In genomic region chr1:15410884-15411245, GRCh38 we compare ENCODE assay signal across 9 cellular contexts. TPM values are rescaled to one million over a fixed set of nuclear protein-coding genes. Genes with fewer than 3 reads are reported as not detected.
DNase-seq lines count a peak whose midpoint lies in the region; ATAC-seq, FAIRE-seq and TF ChIP-seq lines count a peak whose summit lies in the region.
"Had no signal": no experiment of that assay in that cellular context is flagged by ENCODE, and none has a peak within 500 bp of the region (broad histone marks: within the 10 kb centered on the region; RNA-seq: fewer than 3 reads in every experiment).

No MANE protein-coding gene starts in this region.

- no peak overlapping the region for H2AFZ ChIP-seq in astrocyte (ENCODE audit: low read depth, low read length)

- TF ChIP-seq CTCF in astrocyte (IDR thresholded peaks at IDR 0.05; ENCODE audit: insufficient read depth, low read depth, low read length) (no peak), lower lobe of right lung (IDR thresholded peaks at IDR 0.05) (no peak), tibial nerve (IDR thresholded peaks at IDR 0.05) (no peak)

- peaks cover 2% of the 10 kb centered on the region for H3K36me3 Mint-ChIP-seq in activated naive CD4-positive, alpha-beta T cell treated with anti-CD3 and anti-CD28 coated beads, Interleukin-2, amount 50 U/mL, for 24 hours
- peaks cover 13% of the 10 kb centered on the region for H3K36me3 Mint-ChIP-seq in astrocyte (ENCODE audit: low read depth, unreplicated experiment)

- peaks cover 45% of the 10 kb centered on the region for H4K20me1 ChIP-seq in astrocyte (ENCODE audit: insufficient read depth, low read length)

- H3K36me3 ChIP-seq in astrocyte (ENCODE audit: insufficient read depth, low read length) (no peaks in the 10 kb centered on the region), lower lobe of right lung (peaks cover 8% of the 10 kb centered on the region), tibial nerve (no peaks in the 10 kb centered on the region)

- peak overlapping the region; percentile 42 for H3K27ac ChIP-seq in astrocyte (ENCODE audit: low read depth, low read length)
- H3K27ac ChIP-seq in lower lobe of right lung, result peak overlapping the region; percentile 84
- H3K27ac ChIP-seq in tibial nerve, result peak overlapping the region in 3 of 4 donors; percentile 52 to 92 (median 78)

- no peak for TF ChIP-seq EP300 in tibial nerve (IDR thresholded peaks at IDR 0.05)

- H3K9me3 Mint-ChIP-seq in activated naive CD4-positive, alpha-beta T cell treated with anti-CD3 and anti-CD28 coated beads, Interleukin-2, amount 50 U/mL, for 24 hours, result no peaks in the 10 kb centered on the region
- H3K9me3 Mint-ChIP-seq in astrocyte (ENCODE audit: unreplicated experiment), result no peaks in the 10 kb centered on the region

- H3K79me2 ChIP-seq in astrocyte (ENCODE audit: insufficient read depth, low read length), result peaks cover 49% of the 10 kb centered on the region

- no peaks in the 10 kb centered on the region for H3K9me3 ChIP-seq in astrocyte (ENCODE audit: insufficient read depth, low read depth, low read length)
- H3K9me3 ChIP-seq in lower lobe of right lung, result no peaks in the 10 kb centered on the region
- H3K9me3 ChIP-seq in tibial nerve, result no peaks in the 10 kb centered on the region

- H3K4me2 ChIP-seq in astrocyte (ENCODE audit: low read length), result peak overlapping the region; percentile 89

- FAIRE-seq in astrocyte (lab: Jason Lieb, UNC), result no peak

- ATAC-seq in lower lobe of right lung (no peak), GM18909 (IDR thresholded peaks at IDR 0.05; ENCODE audit: poor library complexity, unreplicated experiment) (no peak)

- DNase-seq in activated naive CD4-positive, alpha-beta T cell treated with Interleukin-2 at 50 U/mL for 16 hours, result no peak
- DNase-seq in astrocyte (ENCODE audit: low read depth) (no peak), lower lobe of right lung (no peak), tibial nerve (ENCODE audit: low spot score in 2 of 2) (no peak), inferior parietal cortex (ENCODE audit: extremely low spot score) (no peak), COLO829 (ENCODE audit: low spot score) (no peak)
- DNase-seq: SHP77 had no signal

- H3K4me1 ChIP-seq in astrocyte (ENCODE audit: insufficient read depth, low read length), result peaks cover 43% of the 10 kb centered on the region
- peaks cover 46% of the 10 kb centered on the region for H3K4me1 ChIP-seq in lower lobe of right lung
- H3K4me1 ChIP-seq in tibial nerve, result peaks cover 0 to 76% (median 25%) of the 10 kb centered on the region in 4 donors

- H3K4me1 Mint-ChIP-seq in activated naive CD4-positive, alpha-beta T cell treated with anti-CD3 and anti-CD28 coated beads, Interleukin-2, amount 50 U/mL, for 24 hours, result peaks cover 50% of the 10 kb centered on the region
- H3K4me1 Mint-ChIP-seq in astrocyte (ENCODE audit: low read depth, unreplicated experiment), result peaks cover 21% of the 10 kb centered on the region

- H3K4me3 Mint-ChIP-seq in activated naive CD4-positive, alpha-beta T cell treated with anti-CD3 and anti-CD28 coated beads, Interleukin-2, amount 50 U/mL, for 24 hours, result peak overlapping the region; percentile 94
- H3K4me3 Mint-ChIP-seq in astrocyte (ENCODE audit: unreplicated experiment), result peak overlapping the region; percentile 86

- TF ChIP-seq POLR2A in tibial nerve (IDR thresholded peaks at IDR 0.05), result no peak

- H3K27me3 Mint-ChIP-seq in activated naive CD4-positive, alpha-beta T cell treated with anti-CD3 and anti-CD28 coated beads, Interleukin-2, amount 50 U/mL, for 24 hours, result no peaks in the 10 kb centered on the region
- peaks cover 4% of the 10 kb centered on the region for H3K27me3 Mint-ChIP-seq in astrocyte (ENCODE audit: low read depth, unreplicated experiment)

- H3K27ac Mint-ChIP-seq in activated naive CD4-positive, alpha-beta T cell treated with anti-CD3 and anti-CD28 coated beads, Interleukin-2, amount 50 U/mL, for 24 hours, result peak overlapping the region; percentile 88
- H3K27ac Mint-ChIP-seq in astrocyte (ENCODE audit: unreplicated experiment), result no peak overlapping the region

- intact Hi-C loops in lower lobe of right lung (cut with DNase I), result no loop called here

- H3K27me3 ChIP-seq in astrocyte (ENCODE audit: insufficient read depth, low read length) (no peaks in the 10 kb centered on the region), lower lobe of right lung (ENCODE audit: low read depth) (no peaks in the 10 kb centered on the region), tibial nerve (no peaks in the 10 kb centered on the region)

- WGBS in tibial nerve, 2 donors, result 52 to 59% methylated on average over 11 of the region's 11 CpGs

- H3K9ac ChIP-seq in astrocyte (ENCODE audit: low read length), result peak overlapping the region; percentile 86

- H3K4me3 ChIP-seq in astrocyte (ENCODE audit: insufficient read depth, low read depth, low read length) (peak overlapping the region; percentile 72), lower lobe of right lung (peak overlapping the region; percentile 86), tibial nerve (peak overlapping the region; percentile 66 to 98 (median 79))

RNA-seq across cellular contexts. Expression of gene EFHD2, which starts 1.2 kb away (rescaled TPM):
- 26.0 and 27.2 TPM in 2 replicates for total RNA-seq in astrocyte
- 100 TPM for total RNA-seq in lower lobe of right lung
- total RNA-seq in tibial nerve, result 10 to 100 TPM; 17.0 to 61.5 (median 29.6) TPM

RNA-seq across cellular contexts. Expression of gene CTRC, which starts 27.4 kb away (rescaled TPM):
- not detected in 2 replicates for total RNA-seq in astrocyte
- total RNA-seq in lower lobe of right lung, result not detected
- 1 to 10 TPM in 3 of 4 donors, under 1 TPM in 1; 0.98 to 5.7 (median 1.9) TPM for total RNA-seq in tibial nerve

RNA-seq across cellular contexts. Expression of gene CELA2A, which starts 45.7 kb away (rescaled TPM):
- not detected in 2 replicates for total RNA-seq in astrocyte
- not detected for total RNA-seq in lower lobe of right lung
- total RNA-seq in tibial nerve, result 1 to 10 TPM in 3 of 4 donors, under 1 TPM in 1; 0.42 to 9.3 (median 1.5) TPM
